In genomic region chr18:5058768-5059539, GRCh38 we compare ENCODE assay signal across 7 cellular contexts.
A peak's percentile ranks its signal among the peaks of the same experiment; 100 is the strongest.
DNase-seq lines count a peak whose midpoint lies in the region; ATAC-seq and TF ChIP-seq lines count a peak whose summit lies in the region.

No MANE protein-coding gene starts in this region.

- POLR2A ChIA-PET in Caco-2 (lab: Charles Lee): no interaction called here

- DNase-seq in GM20000 (ENCODE audit: low spot score) (peak; percentile 33), M059J (ENCODE audit: low read depth) (peak; percentile 2), Caco-2 (no peak), RKO (ENCODE audit: low spot score) (no peak)
- DNase-seq in activated T-helper 1 cell treated with anti-CD3 and anti-CD28 coated beads, Interleukin-12 subunit alpha, Interleukin-12 subunit beta, Interleukin-2, Interleukin-4 antibody, amounts not matched to agents 30 ng/mL and 10 ng/mL and 1 ng/mL, durations not matched to agents 14 hours and 24 hours and 36 hours (ENCODE audit: low spot score): peak; percentile 9
- peak; percentile 21 to 28 for DNase-seq in stimulated activated CD4-positive, alpha-beta T cell treated with anti-CD3 and anti-CD28 coated beads, Interleukin-2, amount 100 ng/mL, for 24 hours

- H3K36me3 ChIP-seq in Caco-2 (ENCODE audit: control insufficient read depth, insufficient read depth, low read length): no peaks in the 10 kb centered on the region

- intact Hi-C loops in activated T-helper 1 cell treated with anti-CD3 and anti-CD28 coated beads, Interleukin-12 subunit alpha, Interleukin-12 subunit beta, Interleukin-2, Interleukin-4 antibody, amounts not matched to agents 30 ng/mL and 10 ng/mL and 1 ng/mL, durations not matched to agents 14 hours and 24 hours and 36 hours (cut with micrococcal nuclease): loop anchor here (5.0 to 10.0 kb wide), 2 partner anchors 604 to 1287 kb away; partner anchors contain the start of gene DLGAP1
- intact Hi-C loops in Caco-2 (cut with micrococcal nuclease; ENCODE audit: unreplicated experiment): no loop called here

- no peak for ATAC-seq in HG02571 (IDR thresholded peaks at IDR 0.05; ENCODE audit: unreplicated experiment)

- no peaks in the 10 kb centered on the region for H3K27me3 Mint-ChIP-seq in activated T-helper 1 cell treated with anti-CD3 and anti-CD28 coated beads, Interleukin-12 subunit alpha, Interleukin-12 subunit beta, Interleukin-2, Interleukin-4 antibody, amounts not matched to agents 30 ng/mL and 10 ng/mL and 1 ng/mL, durations not matched to agents 14 hours and 24 hours and 36 hours (ENCODE audit: insufficient read depth)
- peaks cover 13% of the 10 kb centered on the region for H3K27me3 Mint-ChIP-seq in Caco-2 (ENCODE audit: insufficient read depth, unreplicated experiment)

- CTCF ChIA-PET in Caco-2 (lab: Charles Lee): no interaction called here

- TF ChIP-seq CTCF in GM20000 (IDR thresholded peaks at IDR 0.05; ENCODE audit: extremely low read depth, missing control alignments) (no peak), Caco-2 (IDR thresholded peaks at IDR 0.05; ENCODE audit: insufficient read depth in 1 of 2, low read depth in 1 of 2, low read length in 1 of 2, severe bottlenecking in 1 of 2, unreplicated experiment in 1 of 2) (no peak)

- peak overlapping the region; percentile 24 for H3K4me3 Mint-ChIP-seq in activated T-helper 1 cell treated with anti-CD3 and anti-CD28 coated beads, Interleukin-12 subunit alpha, Interleukin-12 subunit beta, Interleukin-2, Interleukin-4 antibody, amounts not matched to agents 30 ng/mL and 10 ng/mL and 1 ng/mL, durations not matched to agents 14 hours and 24 hours and 36 hours
- H3K4me3 Mint-ChIP-seq in Caco-2 (ENCODE audit: unreplicated experiment): no peak overlapping the region

- H3K4me1 Mint-ChIP-seq in activated T-helper 1 cell treated with anti-CD3 and anti-CD28 coated beads, Interleukin-12 subunit alpha, Interleukin-12 subunit beta, Interleukin-2, Interleukin-4 antibody, amounts not matched to agents 30 ng/mL and 10 ng/mL and 1 ng/mL, durations not matched to agents 14 hours and 24 hours and 36 hours (ENCODE audit: low read depth): peaks cover 15% of the 10 kb centered on the region
- no peaks in the 10 kb centered on the region for H3K4me1 Mint-ChIP-seq in Caco-2 (ENCODE audit: low read depth, unreplicated experiment)

- no peak overlapping the region for H3K27ac Mint-ChIP-seq in activated T-helper 1 cell treated with anti-CD3 and anti-CD28 coated beads, Interleukin-12 subunit alpha, Interleukin-12 subunit beta, Interleukin-2, Interleukin-4 antibody, amounts not matched to agents 30 ng/mL and 10 ng/mL and 1 ng/mL, durations not matched to agents 14 hours and 24 hours and 36 hours
- H3K27ac Mint-ChIP-seq in Caco-2 (ENCODE audit: unreplicated experiment): no peak overlapping the region

- no peaks in the 10 kb centered on the region for H3K9me3 ChIP-seq in Caco-2

- H3K27me3 ChIP-seq in Caco-2 (replicated peaks; ENCODE audit: control insufficient read depth, insufficient read depth, low read length): no peaks in the 10 kb centered on the region

- no peaks in the 10 kb centered on the region for H3K4me1 ChIP-seq in Caco-2

- H3K36me3 Mint-ChIP-seq in activated T-helper 1 cell treated with anti-CD3 and anti-CD28 coated beads, Interleukin-12 subunit alpha, Interleukin-12 subunit beta, Interleukin-2, Interleukin-4 antibody, amounts not matched to agents 30 ng/mL and 10 ng/mL and 1 ng/mL, durations not matched to agents 14 hours and 24 hours and 36 hours (ENCODE audit: low read depth): no peaks in the 10 kb centered on the region
- no peaks in the 10 kb centered on the region for H3K36me3 Mint-ChIP-seq in Caco-2 (ENCODE audit: insufficient read depth, unreplicated experiment)

- BruUV-seq in Caco-2 (replicated peaks; lab: Mats Ljungman, UMichigan): no TSS peak

- no peak overlapping the region for H3K4me3 ChIP-seq in Caco-2 (ENCODE audit: low read depth, low read length)

- H3K9me3 Mint-ChIP-seq in activated T-helper 1 cell treated with anti-CD3 and anti-CD28 coated beads, Interleukin-12 subunit alpha, Interleukin-12 subunit beta, Interleukin-2, Interleukin-4 antibody, amounts not matched to agents 30 ng/mL and 10 ng/mL and 1 ng/mL, durations not matched to agents 14 hours and 24 hours and 36 hours: no peaks in the 10 kb centered on the region
- no peaks in the 10 kb centered on the region for H3K9me3 Mint-ChIP-seq in Caco-2 (ENCODE audit: unreplicated experiment)

Comparison
In these comparisons a context has a peak if more than half of its experiments do, and no peak if none do; other contexts are left out.
1. DNase-seq: peak in GM20000 (single experiment), M059J (single experiment), activated T-helper 1 cell treated with anti-CD3 and anti-CD28 coated beads, Interleukin-12 subunit alpha, Interleukin-12 subunit beta, Interleukin-2, Interleukin-4 antibody, amounts not matched to agents 30 ng/mL and 10 ng/mL and 1 ng/mL, durations not matched to agents 14 hours and 24 hours and 36 hours (single experiment) and stimulated activated CD4-positive, alpha-beta T cell treated with anti-CD3 and anti-CD28 coated beads, Interleukin-2, amount 100 ng/mL, for 24 hours (2 of 2); none in Caco-2 (0 of 2) and RKO (single experiment).